15 cellular contexts compared by ENCODE assay signal in genomic region chr4:89807441-89808140, GRCh38. TPM values are rescaled to one million over a fixed set of nuclear protein-coding genes. Genes with fewer than 3 reads are reported as not detected.
DNase-seq lines count a peak whose midpoint lies in the region.
"Had no signal": no experiment of that assay in that cellular context is flagged by ENCODE, and none has a peak within 500 bp of the region (broad histone marks: within the 10 kb centered on the region; RNA-seq: fewer than 3 reads in every experiment).

No MANE protein-coding gene starts in this region.

- in situ Hi-C loops in G401 (cut with HindIII; ENCODE audit: low sequenced_read_pairs): no loop called here

- peak; percentile 0 for DNase-seq in NCI-H82 (lab: John Stamatoyannopoulos, UW)
- no peak for DNase-seq in NCI-H82 treated with DMSO at 0.1 percent for 48 hours (lab: John Stamatoyannopoulos, UW; ENCODE audit: unreplicated experiment)
- peak; percentile 88 for DNase-seq in G401 (ENCODE audit: low spot score)
- peak; percentile 69 for DNase-seq in cerebellum (ENCODE audit: low spot score)
- no peak for DNase-seq in kidney glomerular epithelial cell (lab: John Stamatoyannopoulos, UW)
- DNase-seq: AML-193; Caco-2; Calu3; CD4-positive, alpha-beta T cell; CD8-positive, alpha-beta T cell; DMS79; DND-41; EL; GF-D8 had no signal

RNA-seq across cellular contexts. Expression of gene SNCA, which starts 29.4 kb away (rescaled TPM):
- total RNA-seq in G401 (2014; rRNA removed; shearing (Covaris generic)): 112 and 125 TPM in 2 replicates
- 52.7 TPM for total RNA-seq in cerebellum
- total RNA-seq: A172; CD4-positive, alpha-beta T cell; CD8-positive, alpha-beta T cell had no signal

Comparison
In these comparisons a context has a peak if more than half of its experiments do, and no peak if none do; other contexts are left out.
1. DNase-seq: peak in NCI-H82 (single experiment), G401 (single experiment) and cerebellum (single experiment); none in NCI-H82 treated with DMSO at 0.1 percent for 48 hours (single experiment) and kidney glomerular epithelial cell (single experiment).